In genomic region chr18:70931942-70932814, GRCh38 we compare ENCODE assay signal across 9 cellular contexts.
DNase-seq lines count a peak whose midpoint lies in the region; ATAC-seq and TF ChIP-seq lines count a peak whose summit lies in the region.
"Had no signal": no experiment of that assay in that cellular context is flagged by ENCODE, and none has a peak within 500 bp of the region (broad histone marks: within the 10 kb centered on the region; RNA-seq: fewer than 3 reads in every experiment).

No MANE protein-coding gene starts in this region.

- H3K4me1 Mint-ChIP-seq in activated CD8-positive, alpha-beta T cell treated with anti-CD3 and anti-CD28 coated beads for 36 hours (ENCODE audit: low read depth), result no peaks in the 10 kb centered on the region
- no peaks in the 10 kb centered on the region for H3K4me1 Mint-ChIP-seq in activated CD8-positive, alpha-beta T cell treated with anti-CD3 and anti-CD28 coated beads, Interleukin-2, amount 10 ng/mL, durations not matched to agents 7 days and 5 days (ENCODE audit: low read depth)
- no peaks in the 10 kb centered on the region for H3K4me1 Mint-ChIP-seq in stimulated activated memory B cell treated with anti-CD40 and anti-IgM and Interleukin-4, amounts not matched to agents 10 μg/mL and 1 μg/mL and 100 μg/mL, for 72 hours

- peak; percentile 62 for TF ChIP-seq CTCF in activated CD8-positive, alpha-beta T cell treated with anti-CD3 and anti-CD28 coated beads for 36 hours (IDR thresholded peaks at IDR 0.05)
- TF ChIP-seq CTCF in liver (IDR thresholded peaks at IDR 0.05; ENCODE audit: low read depth, low read length, missing input control), result peak; percentile 51

- POLR2A ChIA-PET in activated CD8-positive, alpha-beta T cell treated with anti-CD3 and anti-CD28 coated beads for 36 hours (lab: Charles Lee), result no interaction called here
- POLR2A ChIA-PET in activated CD8-positive, alpha-beta T cell treated with anti-CD3 and anti-CD28 coated beads, Interleukin-2, amount 10 ng/mL, durations not matched to agents 7 days and 5 days (lab: Charles Lee), result no interaction called here

- CTCF ChIA-PET in activated CD8-positive, alpha-beta T cell treated with anti-CD3 and anti-CD28 coated beads for 36 hours (lab: Charles Lee), result no interaction called here
- CTCF ChIA-PET in activated CD8-positive, alpha-beta T cell treated with anti-CD3 and anti-CD28 coated beads, Interleukin-2, amount 10 ng/mL, durations not matched to agents 7 days and 5 days (lab: Charles Lee), result interaction anchor here (0.7 kb wide), 1 partner anchor 9 kb away, joined by 3 read pairs; no protein-coding TSS in a partner anchor

- no peaks in the 10 kb centered on the region for H3K9me3 ChIP-seq in liver (ENCODE audit: control insufficient read depth in 4 of 4, low read length in 3 of 4)

- intact Hi-C loops in activated CD8-positive, alpha-beta T cell treated with anti-CD3 and anti-CD28 coated beads for 36 hours (cut with micrococcal nuclease), result no loop called here

- no peak overlapping the region for H3K4me3 ChIP-seq in liver (ENCODE audit: low read depth in 1 of 3, low read length in 3 of 3)
- H3K4me3 ChIP-seq: skin epidermis had no signal

- TF ChIP-seq RAD21 in liver (IDR thresholded peaks at IDR 0.05), result peak; percentile 75 to 76

- H3K27ac ChIP-seq in liver (ENCODE audit: low read depth in 1 of 2, low read length in 2 of 2), result no peak overlapping the region
- H3K27ac ChIP-seq: skin epidermis had no signal

- no peak for ATAC-seq in activated CD8-positive, alpha-beta T cell treated with anti-CD3 and anti-CD28 coated beads for 36 hours
- ATAC-seq in activated CD8-positive, alpha-beta T cell treated with anti-CD3 and anti-CD28 coated beads, Interleukin-2, amount 10 ng/mL, durations not matched to agents 7 days and 5 days, result no peak
- no peak for ATAC-seq in stimulated activated memory B cell treated with anti-CD40 and anti-IgM and Interleukin-4, amounts not matched to agents 10 μg/mL and 1 μg/mL and 100 μg/mL, for 72 hours
- ATAC-seq in HG03280 (IDR thresholded peaks at IDR 0.05; ENCODE audit: unreplicated experiment), result no peak
- no peak for ATAC-seq in HG03342 (IDR thresholded peaks at IDR 0.05; ENCODE audit: unreplicated experiment)

- no peaks in the 10 kb centered on the region for H3K4me1 ChIP-seq in liver (ENCODE audit: control insufficient read depth in 4 of 4, insufficient read depth in 4 of 4, low read length in 3 of 4)

- no peaks in the 10 kb centered on the region for H3K9me3 Mint-ChIP-seq in activated CD8-positive, alpha-beta T cell treated with anti-CD3 and anti-CD28 coated beads for 36 hours
- H3K9me3 Mint-ChIP-seq in activated CD8-positive, alpha-beta T cell treated with anti-CD3 and anti-CD28 coated beads, Interleukin-2, amount 10 ng/mL, durations not matched to agents 7 days and 5 days (ENCODE audit: insufficient read depth), result no peaks in the 10 kb centered on the region
- H3K9me3 Mint-ChIP-seq in stimulated activated memory B cell treated with anti-CD40 and anti-IgM and Interleukin-4, amounts not matched to agents 10 μg/mL and 1 μg/mL and 100 μg/mL, for 72 hours, result no peaks in the 10 kb centered on the region

- no peak overlapping the region for H3K4me3 Mint-ChIP-seq in activated CD8-positive, alpha-beta T cell treated with anti-CD3 and anti-CD28 coated beads for 36 hours
- H3K4me3 Mint-ChIP-seq in activated CD8-positive, alpha-beta T cell treated with anti-CD3 and anti-CD28 coated beads, Interleukin-2, amount 10 ng/mL, durations not matched to agents 7 days and 5 days, result no peak overlapping the region
- no peak overlapping the region for H3K4me3 Mint-ChIP-seq in stimulated activated memory B cell treated with anti-CD40 and anti-IgM and Interleukin-4, amounts not matched to agents 10 μg/mL and 1 μg/mL and 100 μg/mL, for 72 hours

- no peaks in the 10 kb centered on the region for H3K36me3 ChIP-seq in liver (ENCODE audit: control insufficient read depth in 4 of 4, insufficient read depth in 3 of 4, low read depth in 1 of 4, low read length in 3 of 4)

- no peaks in the 10 kb centered on the region for H3K27me3 ChIP-seq in liver (ENCODE audit: control insufficient read depth in 4 of 4, insufficient read depth in 4 of 4, low read length in 3 of 4)

- no peak for DNase-seq in activated CD8-positive, alpha-beta T cell treated with anti-CD3 and anti-CD28 coated beads for 36 hours
- no peak for DNase-seq in activated CD8-positive, alpha-beta T cell treated with anti-CD3 and anti-CD28 coated beads, Interleukin-2, amount 10 ng/mL, durations not matched to agents 7 days and 5 days
- peak; percentile 35 for DNase-seq in NCI-H1417 treated with DMSO at 0.1 percent for 48 hours (lab: John Stamatoyannopoulos, UW)
- peak; percentile 46 for DNase-seq in astrocyte of the hippocampus (ENCODE audit: low read depth, low spot score)

- no peaks in the 10 kb centered on the region for H3K27me3 Mint-ChIP-seq in activated CD8-positive, alpha-beta T cell treated with anti-CD3 and anti-CD28 coated beads for 36 hours
- no peaks in the 10 kb centered on the region for H3K27me3 Mint-ChIP-seq in activated CD8-positive, alpha-beta T cell treated with anti-CD3 and anti-CD28 coated beads, Interleukin-2, amount 10 ng/mL, durations not matched to agents 7 days and 5 days (ENCODE audit: low read depth)
- no peaks in the 10 kb centered on the region for H3K27me3 Mint-ChIP-seq in stimulated activated memory B cell treated with anti-CD40 and anti-IgM and Interleukin-4, amounts not matched to agents 10 μg/mL and 1 μg/mL and 100 μg/mL, for 72 hours

- H3K27ac Mint-ChIP-seq in activated CD8-positive, alpha-beta T cell treated with anti-CD3 and anti-CD28 coated beads for 36 hours, result no peak overlapping the region
- no peak overlapping the region for H3K27ac Mint-ChIP-seq in activated CD8-positive, alpha-beta T cell treated with anti-CD3 and anti-CD28 coated beads, Interleukin-2, amount 10 ng/mL, durations not matched to agents 7 days and 5 days
- H3K27ac Mint-ChIP-seq in stimulated activated memory B cell treated with anti-CD40 and anti-IgM and Interleukin-4, amounts not matched to agents 10 μg/mL and 1 μg/mL and 100 μg/mL, for 72 hours, result no peak overlapping the region

- no peak overlapping the region for H3K9ac ChIP-seq in liver (ENCODE audit: low read depth in 1 of 2, low read length in 2 of 2)

- 49% methylated on average over 7 of the region's 7 CpGs for WGBS in liver

- H3K36me3 Mint-ChIP-seq in activated CD8-positive, alpha-beta T cell treated with anti-CD3 and anti-CD28 coated beads for 36 hours (ENCODE audit: low read depth), result no peaks in the 10 kb centered on the region
- H3K36me3 Mint-ChIP-seq in activated CD8-positive, alpha-beta T cell treated with anti-CD3 and anti-CD28 coated beads, Interleukin-2, amount 10 ng/mL, durations not matched to agents 7 days and 5 days (ENCODE audit: low read depth), result no peaks in the 10 kb centered on the region
- H3K36me3 Mint-ChIP-seq in stimulated activated memory B cell treated with anti-CD40 and anti-IgM and Interleukin-4, amounts not matched to agents 10 μg/mL and 1 μg/mL and 100 μg/mL, for 72 hours, result no peaks in the 10 kb centered on the region

TF ChIP-seq in liver, 16 proteins besides CTCF, POLR2A, EP300 and RAD21 (continues in another document):
- no peak for TF ChIP-seq GABPA (IDR thresholded peaks at IDR 0.05 in 1 of 2, conservative IDR thresholded peaks at IDR 0.05 in 1 of 2)
- TF ChIP-seq TAF1 (conservative IDR thresholded peaks at IDR 0.05), result no peak
- no peak for TF ChIP-seq JUND (IDR thresholded peaks at IDR 0.05)
- no peak for TF ChIP-seq FOXA2 (IDR thresholded peaks at IDR 0.05)
- no peak for TF ChIP-seq REST (IDR thresholded peaks at IDR 0.05)
- TF ChIP-seq, protein P1, sequence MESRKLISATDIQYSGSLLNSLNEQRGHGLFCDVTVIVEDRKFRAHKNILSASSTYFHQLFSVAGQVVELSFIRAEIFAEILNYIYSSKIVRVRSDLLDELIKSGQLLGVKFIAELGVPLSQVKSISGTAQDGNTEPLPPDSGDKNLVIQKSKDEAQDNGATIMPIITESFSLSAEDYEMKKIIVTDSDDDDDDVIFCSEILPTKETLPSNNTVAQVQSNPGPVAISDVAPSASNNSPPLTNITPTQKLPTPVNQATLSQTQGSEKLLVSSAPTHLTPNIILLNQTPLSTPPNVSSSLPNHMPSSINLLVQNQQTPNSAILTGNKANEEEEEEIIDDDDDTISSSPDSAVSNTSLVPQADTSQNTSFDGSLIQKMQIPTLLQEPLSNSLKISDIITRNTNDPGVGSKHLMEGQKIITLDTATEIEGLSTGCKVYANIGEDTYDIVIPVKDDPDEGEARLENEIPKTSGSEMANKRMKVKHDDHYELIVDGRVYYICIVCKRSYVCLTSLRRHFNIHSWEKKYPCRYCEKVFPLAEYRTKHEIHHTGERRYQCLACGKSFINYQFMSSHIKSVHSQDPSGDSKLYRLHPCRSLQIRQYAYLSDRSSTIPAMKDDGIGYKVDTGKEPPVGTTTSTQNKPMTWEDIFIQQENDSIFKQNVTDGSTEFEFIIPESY (IDR thresholded peaks at IDR 0.05), result no peak
- TF ChIP-seq, protein P2, sequence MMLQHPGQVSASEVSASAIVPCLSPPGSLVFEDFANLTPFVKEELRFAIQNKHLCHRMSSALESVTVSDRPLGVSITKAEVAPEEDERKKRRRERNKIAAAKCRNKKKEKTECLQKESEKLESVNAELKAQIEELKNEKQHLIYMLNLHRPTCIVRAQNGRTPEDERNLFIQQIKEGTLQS (IDR thresholded peaks at IDR 0.05), result no peak
- TF ChIP-seq HNF4A (conservative IDR thresholded peaks at IDR 0.05), result no peak

Comparison
In these comparisons a context has a peak if more than half of its experiments do, and no peak if none do; other contexts are left out.
1. DNase-seq: peak in NCI-H1417 treated with DMSO at 0.1 percent for 48 hours (single experiment) and astrocyte of the hippocampus (single experiment); none in activated CD8-positive, alpha-beta T cell treated with anti-CD3 and anti-CD28 coated beads for 36 hours (single experiment) and activated CD8-positive, alpha-beta T cell treated with anti-CD3 and anti-CD28 coated beads, Interleukin-2, amount 10 ng/mL, durations not matched to agents 7 days and 5 days (single experiment).